23 cellular contexts compared by ENCODE assay signal in the genomic region with DNA sequence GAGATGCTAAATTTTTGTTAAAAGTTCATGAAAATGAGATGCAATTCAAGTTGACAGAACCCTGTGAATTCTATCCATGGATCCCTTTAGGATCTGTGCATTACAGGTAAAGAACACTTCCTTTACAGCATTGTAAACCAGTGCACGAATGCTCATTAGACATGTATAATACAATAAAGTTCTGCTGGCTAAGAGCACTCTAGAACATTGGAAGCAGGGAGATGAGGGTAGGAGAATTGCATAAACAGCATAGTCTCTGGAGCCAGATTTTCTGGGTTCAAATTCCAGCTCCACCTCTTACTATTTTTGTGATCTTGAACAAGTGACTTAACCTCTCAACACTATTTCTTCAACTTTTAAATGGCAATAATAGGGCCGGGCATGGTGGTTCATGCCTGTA.
"Had no signal": no experiment of that assay in that cellular context is flagged by ENCODE, and none has a peak within 500 bp of the region (broad histone marks: within the 10 kb centered on the region; RNA-seq: fewer than 3 reads in every experiment).

No MANE protein-coding gene starts in this region.

- H2AFZ ChIP-seq: hepatocyte, neural progenitor cell had no signal

- DNase-seq: effector memory CD4-positive, alpha-beta T cell; gastrocnemius medialis; head of caudate nucleus; kidney glomerular epithelial cell; left ventricle myocardium superior; lower lobe of right lung; naive thymus-derived CD4-positive, alpha-beta T cell; stimulated activated CD4-positive, alpha-beta T cell treated with anti-CD3 and anti-CD28 coated beads, Interleukin-2, amount 100 ng/mL, for 24 hours; stimulated activated CD4-positive, alpha-beta T cell treated with anti-CD3 and anti-CD28 coated beads, Interleukin-4, amount 100 ng/mL, for 4 hours; trophoblast cell had no signal

- H3K79me2 ChIP-seq: hepatocyte had no signal

- H3K4me3 Mint-ChIP-seq: central memory CD8-positive, alpha-beta T cell; memory B cell; naive thymus-derived CD4-positive, alpha-beta T cell; nephron; neural progenitor cell; stimulated activated memory B cell treated with anti-CD40 and anti-IgM and Interleukin-4, amounts not matched to agents 10 μg/mL and 1 μg/mL and 100 μg/mL, for 72 hours; stimulated activated naive CD8-positive, alpha-beta T cell treated with anti-CD3 and anti-CD28 coated beads, Interleukin-15, Interleukin-2, amounts not matched to agents 100 ng/mL and 50 ng/mL, for 24 hours had no signal

- H3K27ac Mint-ChIP-seq: memory B cell; naive thymus-derived CD4-positive, alpha-beta T cell; nephron; neural progenitor cell; stimulated activated memory B cell treated with anti-CD40 and anti-IgM and Interleukin-4, amounts not matched to agents 10 μg/mL and 1 μg/mL and 100 μg/mL, for 72 hours; stimulated activated naive CD8-positive, alpha-beta T cell treated with anti-CD3 and anti-CD28 coated beads, Interleukin-15, Interleukin-2, amounts not matched to agents 100 ng/mL and 50 ng/mL, for 24 hours had no signal

- H3K27ac ChIP-seq: coronary artery, gastrocnemius medialis, hepatocyte, lower lobe of right lung, neural progenitor cell, prostate gland, right atrium auricular region, vagina had no signal

- H3K4me1 Mint-ChIP-seq: central memory CD8-positive, alpha-beta T cell; memory B cell; naive thymus-derived CD4-positive, alpha-beta T cell; nephron; stimulated activated memory B cell treated with anti-CD40 and anti-IgM and Interleukin-4, amounts not matched to agents 10 μg/mL and 1 μg/mL and 100 μg/mL, for 72 hours had no signal

- H3K4me2 ChIP-seq: hepatocyte, neural progenitor cell had no signal

- H3K9ac ChIP-seq: neural progenitor cell had no signal

- H3K9me3 Mint-ChIP-seq: central memory CD8-positive, alpha-beta T cell; memory B cell; nephron; neural progenitor cell; stimulated activated memory B cell treated with anti-CD40 and anti-IgM and Interleukin-4, amounts not matched to agents 10 μg/mL and 1 μg/mL and 100 μg/mL, for 72 hours; stimulated activated naive CD8-positive, alpha-beta T cell treated with anti-CD3 and anti-CD28 coated beads, Interleukin-15, Interleukin-2, amounts not matched to agents 100 ng/mL and 50 ng/mL, for 24 hours had no signal

- H3K9me3 ChIP-seq: gastrocnemius medialis, lower lobe of right lung, prostate gland, right atrium auricular region, vagina had no signal

- FAIRE-seq: endothelial cell of umbilical vein, islet of Langerhans had no signal

- H3K4me3 ChIP-seq: coronary artery, gastrocnemius medialis, hepatocyte, lower lobe of right lung, neural progenitor cell, prostate gland, right atrium auricular region, vagina had no signal

- H3K36me3 ChIP-seq: gastrocnemius medialis, lower lobe of right lung, neural progenitor cell, prostate gland, right atrium auricular region, vagina had no signal

- H3K4me1 ChIP-seq: gastrocnemius medialis, lower lobe of right lung, neural progenitor cell, prostate gland, right atrium auricular region, vagina had no signal

- H3K27me3 Mint-ChIP-seq: stimulated activated memory B cell treated with anti-CD40 and anti-IgM and Interleukin-4, amounts not matched to agents 10 μg/mL and 1 μg/mL and 100 μg/mL, for 72 hours had no signal

- H3K36me3 Mint-ChIP-seq: memory B cell; naive thymus-derived CD4-positive, alpha-beta T cell; neural progenitor cell; stimulated activated memory B cell treated with anti-CD40 and anti-IgM and Interleukin-4, amounts not matched to agents 10 μg/mL and 1 μg/mL and 100 μg/mL, for 72 hours had no signal

- H3K27me3 ChIP-seq: gastrocnemius medialis, neural progenitor cell, right atrium auricular region, vagina had no signal
